Comparison of ENCODE assay signal across 1 cellular context in genomic region chr11:11621881-11622706, GRCh38.
A peak's percentile ranks its signal among the peaks of the same experiment; 100 is the strongest.
TF ChIP-seq lines count a peak whose summit lies in the region.

TSS of gene GALNT18 (minus strand) at chr11:11622005.

TF ChIP-seq in H1, 55 proteins besides CTCF, POLR2A, EP300 and RAD21:
- TF ChIP-seq SP4 (IDR thresholded peaks at IDR 0.05; ENCODE audit: low read length), result peak; percentile 55; the same call in 1 of the 2 replicates
- TF ChIP-seq KDM4A (IDR thresholded peaks at IDR 0.05; ENCODE audit: low read depth, low read length, severe bottlenecking), result peak; percentile 14
- peak; percentile 52; the same call in 1 of the 2 replicates for TF ChIP-seq SP2 (IDR thresholded peaks at IDR 0.05; ENCODE audit: low read length)
- no peak for TF ChIP-seq PHF8 (conservative IDR thresholded peaks at IDR 0.05; ENCODE audit: low read depth, low read length)
- TF ChIP-seq CBX8 (IDR thresholded peaks at IDR 0.05; ENCODE audit: borderline replicate concordance, low read depth, low read length), result no peak
- TF ChIP-seq SRF (IDR thresholded peaks at IDR 0.05; ENCODE audit: low read depth, low read length), result no peak
- peak; percentile 61; the same call in 1 of the 2 replicates for TF ChIP-seq SP1 (IDR thresholded peaks at IDR 0.05; ENCODE audit: low read depth, low read length)
- TF ChIP-seq TBP (IDR thresholded peaks at IDR 0.05; ENCODE audit: low read depth, low read length), result peak; percentile 59
- TF ChIP-seq CREB1 (IDR thresholded peaks at IDR 0.05), result peak; percentile 32; the same call in 1 of the 2 replicates
- 0 out of 2 replicates have a peak, but pooled peaks have one; percentile 28 for TF ChIP-seq TEAD4 (IDR thresholded peaks at IDR 0.05; ENCODE audit: low read depth, low read length)
- TF ChIP-seq HDAC2 (IDR thresholded peaks at IDR 0.05; ENCODE audit: borderline replicate concordance in 1 of 2, low read depth in 2 of 2, low read length in 2 of 2), result no peak
- TF ChIP-seq MAX (IDR thresholded peaks at IDR 0.05), result peak; percentile 47
- peak; percentile 72 for TF ChIP-seq CHD2 (IDR thresholded peaks at IDR 0.05; ENCODE audit: low read length)
- TF ChIP-seq TCF12 (IDR thresholded peaks at IDR 0.05; ENCODE audit: low read depth, low read length), result no peak
- no peak for TF ChIP-seq JUN (IDR thresholded peaks at IDR 0.05; ENCODE audit: low read depth, low read length)
- no peak for TF ChIP-seq SIX5 (IDR thresholded peaks at IDR 0.05; ENCODE audit: low read depth, low read length)
- TF ChIP-seq TAF7 (optimal IDR thresholded peaks at IDR 0.05; ENCODE audit: borderline replicate concordance, low read depth, low read length), result peak; percentile 46
- no peak for TF ChIP-seq POU5F1 (IDR thresholded peaks at IDR 0.05; ENCODE audit: low read depth, low read length)
- TF ChIP-seq YY1 (IDR thresholded peaks at IDR 0.05; ENCODE audit: low read depth, low read length), result 0 out of 2 replicates have a peak, but pooled peaks have one; percentile 3
- TF ChIP-seq RBBP5 (IDR thresholded peaks at IDR 0.05; ENCODE audit: borderline replicate concordance, low read depth, low read length), result no peak
- TF ChIP-seq TAF1 (IDR thresholded peaks at IDR 0.05; ENCODE audit: low read depth, low read length), result peak; percentile 85
TF ChIP-seq in H1: peak in this region for 12.
